8 cellular contexts compared by ENCODE assay signal in the genomic region with DNA sequence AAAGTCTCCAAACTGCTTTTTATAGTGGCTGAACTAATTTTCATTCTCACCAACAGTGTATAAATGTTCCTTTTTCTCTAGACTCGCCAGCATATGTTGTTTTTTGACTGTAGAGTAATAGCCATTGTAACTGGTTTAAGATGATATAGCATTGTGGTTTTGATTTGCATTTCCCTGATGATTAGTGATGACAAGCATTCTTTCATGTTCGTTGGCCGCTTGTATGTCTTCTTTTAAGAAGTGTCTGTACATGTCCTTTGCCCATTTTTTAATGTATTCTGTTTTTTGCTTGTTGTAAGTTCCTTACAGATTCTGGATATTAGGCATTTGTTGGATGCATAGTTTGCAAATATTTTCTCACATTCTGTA.
A peak's percentile ranks its signal among the peaks of the same experiment; 100 is the strongest.
DNase-seq lines count a peak whose midpoint lies in the region; ATAC-seq and TF ChIP-seq lines count a peak whose summit lies in the region.

No MANE protein-coding gene starts in this region.

- peaks cover 12 to 13% of the 10 kb centered on the region in 2 donors for H3K9me3 Mint-ChIP-seq in stimulated activated naive CD8-positive, alpha-beta T cell treated with anti-CD3 and anti-CD28 coated beads, Interleukin-15, amount 100 ng/mL, for 72 hours

- peak overlapping the region; percentile 62 for H3K4me3 ChIP-seq in LNCaP clone FGC (ENCODE audit: low read depth, low read length)
- peak overlapping the region; percentile 33 for H3K4me3 ChIP-seq in choroid plexus epithelial cell (ENCODE audit: low read depth, low read length)

- H3K27ac Mint-ChIP-seq in stimulated activated naive CD8-positive, alpha-beta T cell treated with anti-CD3 and anti-CD28 coated beads, Interleukin-15, amount 100 ng/mL, for 72 hours = peak overlapping the region; percentile 94 to 97

- TF ChIP-seq CTCF in LNCaP clone FGC (IDR thresholded peaks at IDR 0.05; ENCODE audit: control insufficient read depth, extremely low read depth, insufficient read depth) = no peak
- no peak for TF ChIP-seq CTCF in choroid plexus epithelial cell (conservative IDR thresholded peaks at IDR 0.05; ENCODE audit: low read depth, low read length)

- H3K27me3 Mint-ChIP-seq in stimulated activated naive CD8-positive, alpha-beta T cell treated with anti-CD3 and anti-CD28 coated beads, Interleukin-15, amount 100 ng/mL, for 72 hours = no peaks in the 10 kb centered on the region

- H3K4me1 Mint-ChIP-seq in stimulated activated naive CD8-positive, alpha-beta T cell treated with anti-CD3 and anti-CD28 coated beads, Interleukin-15, amount 100 ng/mL, for 72 hours = peaks cover 30% of the 10 kb centered on the region

- peak; percentile 22 for ATAC-seq in GM18508 (IDR thresholded peaks at IDR 0.05; ENCODE audit: insufficient read depth, unreplicated experiment)
- ATAC-seq in GM21737 (IDR thresholded peaks at IDR 0.05; ENCODE audit: unreplicated experiment) = peak; percentile 57
- peak; percentile 58 for ATAC-seq in stimulated activated naive CD8-positive, alpha-beta T cell treated with anti-CD3 and anti-CD28 coated beads, Interleukin-15, amount 100 ng/mL, for 72 hours

- DNase-seq in LNCaP clone FGC (ENCODE audit: low read depth) (no peak), choroid plexus epithelial cell (ENCODE audit: low read depth) (peak; percentile 6), HCEC 1CT (no peak), NCI-H1092 treated with DMSO at 0.1 percent for 48 hours (lab: John Stamatoyannopoulos, UW) (no peak), glomerular visceral epithelial cell (ENCODE audit: extremely low spot score) (no peak)
- no peak for DNase-seq in stimulated activated naive CD8-positive, alpha-beta T cell treated with anti-CD3 and anti-CD28 coated beads, Interleukin-15, amount 100 ng/mL, for 72 hours

- peak overlapping the region; percentile 83 to 93 for H3K4me3 Mint-ChIP-seq in stimulated activated naive CD8-positive, alpha-beta T cell treated with anti-CD3 and anti-CD28 coated beads, Interleukin-15, amount 100 ng/mL, for 72 hours
